9 cellular contexts compared by ENCODE assay signal in the genomic region with DNA sequence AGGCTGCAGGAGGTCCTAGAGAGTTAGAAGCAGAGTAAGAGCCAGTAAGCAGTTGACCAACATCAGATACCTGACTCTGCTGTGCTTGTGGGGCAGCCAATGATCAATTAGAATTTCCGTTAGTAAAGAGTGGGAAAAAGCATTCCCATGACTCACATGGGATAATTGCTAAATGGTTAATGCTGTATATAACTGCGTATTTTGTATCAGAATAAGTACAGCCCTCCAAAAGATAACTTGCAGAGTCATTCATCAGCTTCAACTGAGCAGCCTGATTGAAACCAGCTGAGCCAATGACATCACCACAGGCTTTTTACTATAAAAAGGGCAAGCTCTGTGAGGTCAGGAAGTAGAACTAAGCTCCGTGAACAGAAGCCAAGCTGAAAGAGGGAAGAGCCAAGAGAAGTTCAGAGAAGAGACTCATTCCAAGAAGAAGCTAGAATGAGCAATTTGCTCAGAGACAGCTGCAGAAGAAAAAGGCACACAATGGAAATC.
DNase-seq lines count a peak whose midpoint lies in the region; ATAC-seq, FAIRE-seq and TF ChIP-seq lines count a peak whose summit lies in the region.
"Had no signal": no experiment of that assay in that cellular context is flagged by ENCODE, and none has a peak within 500 bp of the region (broad histone marks: within the 10 kb centered on the region; RNA-seq: fewer than 3 reads in every experiment).

No MANE protein-coding gene starts in this region.

- peak overlapping the region; percentile 44 for H3K27ac Mint-ChIP-seq in activated CD8-positive, alpha-beta T cell treated with anti-CD3 and anti-CD28 coated beads for 36 hours
- H3K27ac Mint-ChIP-seq in CD8-positive, alpha-beta T cell = no peak overlapping the region

- H3K36me3 Mint-ChIP-seq in activated CD8-positive, alpha-beta T cell treated with anti-CD3 and anti-CD28 coated beads for 36 hours (ENCODE audit: low read depth) = no peaks in the 10 kb centered on the region
- H3K36me3 Mint-ChIP-seq in CD8-positive, alpha-beta T cell = no peaks in the 10 kb centered on the region

- H4K20me1 ChIP-seq in HepG2 (ENCODE audit: insufficient read depth, low read length) = no peaks in the 10 kb centered on the region

- no peak overlapping the region for H3K4me2 ChIP-seq in HepG2 (ENCODE audit: low read depth, low read length)

- intact Hi-C loops in right lobe of liver (cut with DNase I) (no loop called here), HepG2 (cut with micrococcal nuclease; ENCODE audit: unreplicated experiment) (no loop called here)
- intact Hi-C loops in activated CD8-positive, alpha-beta T cell treated with anti-CD3 and anti-CD28 coated beads for 36 hours (cut with micrococcal nuclease) = no loop called here
- intact Hi-C loops in CD8-positive, alpha-beta T cell (cut with DNase I, micrococcal nuclease) = no loop called here

- FAIRE-seq in HepG2 (lab: Jason Lieb, UNC) = no peak
- FAIRE-seq: bronchial epithelial cell had no signal

- peaks cover 2% of the 10 kb centered on the region for H3K79me2 ChIP-seq in HepG2 (ENCODE audit: insufficient read depth, low read length)

- TF ChIP-seq POLR2A in right lobe of liver (IDR thresholded peaks at IDR 0.05) = no peak
- TF ChIP-seq POLR2A in HepG2 (IDR thresholded peaks at IDR 0.05; ENCODE audit: insufficient read depth in 1 of 2, low read depth in 2 of 2, low read length in 2 of 2) = no peak

- in situ Hi-C loops in HepG2 (cut with HindIII; ENCODE audit: extremely low pct_ligation_motif_present, low pct_unique_long_range_greater_than_20kb) = no loop called here

- H3K4me1 ChIP-seq in right lobe of liver (no peaks in the 10 kb centered on the region), HepG2 (ENCODE audit: insufficient read depth, low read length) (peaks cover 21% of the 10 kb centered on the region)
- peaks cover 16% of the 10 kb centered on the region for H3K4me1 ChIP-seq in CD8-positive, alpha-beta T cell (ENCODE audit: insufficient read depth, low read length)

- ATAC-seq in right lobe of liver (peak; percentile 58 to 79 (median 63)), HepG2 (no peak), HG03103 (IDR thresholded peaks at IDR 0.05; ENCODE audit: low read depth, unreplicated experiment) (peak; percentile 64)
- peak; percentile 68 for ATAC-seq in activated CD8-positive, alpha-beta T cell treated with anti-CD3 and anti-CD28 coated beads for 36 hours
- ATAC-seq in CD8-positive, alpha-beta T cell = no peak

- no peaks in the 10 kb centered on the region for H3K9me3 Mint-ChIP-seq in activated CD8-positive, alpha-beta T cell treated with anti-CD3 and anti-CD28 coated beads for 36 hours
- H3K9me3 Mint-ChIP-seq in CD8-positive, alpha-beta T cell = no peaks in the 10 kb centered on the region

- DNase-seq in right lobe of liver = no peak
- DNase-seq in HepG2 (ENCODE audit: low spot score) = no peak
- peak; percentile 52 for DNase-seq in activated CD8-positive, alpha-beta T cell treated with anti-CD3 and anti-CD28 coated beads for 36 hours
- DNase-seq in kidney tubule cell (ENCODE audit: low spot score) = peak; percentile 53
- no peak for DNase-seq in CD8-positive, alpha-beta T cell
- no peak for DNase-seq in HPDE6-E6E7 (ENCODE audit: extremely low spot score)
- no peak for DNase-seq in UCSD-AML1 (lab: John Stamatoyannopoulos, UW; ENCODE audit: unreplicated experiment)

- H3K4me3 Mint-ChIP-seq in activated CD8-positive, alpha-beta T cell treated with anti-CD3 and anti-CD28 coated beads for 36 hours = peak overlapping the region; percentile 17
- H3K4me3 Mint-ChIP-seq in CD8-positive, alpha-beta T cell = no peak overlapping the region

- H3K4me3 ChIP-seq in right lobe of liver = no peak overlapping the region
- no peak overlapping the region for H3K4me3 ChIP-seq in HepG2 (replicated peaks in 1 of 3; ENCODE audit: insufficient read depth in 1 of 3, low read depth in 2 of 3, low read length in 3 of 3)
- H3K4me3 ChIP-seq in CD8-positive, alpha-beta T cell (ENCODE audit: low read depth, low read length) = no peak overlapping the region

- WGBS in right lobe of liver (ENCODE audit: insufficient coverage, low coverage, low lambda C conversion rate, missing lambda C conversion rate) = 60% methylated on average over 3 of the region's 3 CpGs
- WGBS in HepG2 (ENCODE audit: low lambda C conversion rate) = 93% methylated on average over 3 of the region's 3 CpGs

- H3K9me3 ChIP-seq in right lobe of liver (no peaks in the 10 kb centered on the region), HepG2 (ENCODE audit: low read length) (no peaks in the 10 kb centered on the region)
- H3K9me3 ChIP-seq in CD8-positive, alpha-beta T cell (ENCODE audit: low read length) = no peaks in the 10 kb centered on the region

- no peak for TF ChIP-seq RAD21 in HepG2 (CRISPR knock-in tag; IDR thresholded peaks at IDR 0.05)

- H3K36me3 ChIP-seq in right lobe of liver = no peaks in the 10 kb centered on the region
- no peaks in the 10 kb centered on the region for H3K36me3 ChIP-seq in HepG2 (replicated peaks in 1 of 2; ENCODE audit: control insufficient read depth in 1 of 2, insufficient read depth in 2 of 2, low read length in 2 of 2)
- H3K36me3 ChIP-seq in CD8-positive, alpha-beta T cell (ENCODE audit: insufficient read depth, low read length) = no peaks in the 10 kb centered on the region

- no peak for TF ChIP-seq EP300 in HepG2 (IDR thresholded peaks at IDR 0.05; ENCODE audit: low read depth in 2 of 2, low read length in 2 of 2)
- TF ChIP-seq EP300 in HepG2 (CRISPR knock-in tag; IDR thresholded peaks at IDR 0.05; ENCODE audit: borderline replicate concordance) = no peak

- H3K27me3 Mint-ChIP-seq in activated CD8-positive, alpha-beta T cell treated with anti-CD3 and anti-CD28 coated beads for 36 hours = no peaks in the 10 kb centered on the region
- no peaks in the 10 kb centered on the region for H3K27me3 Mint-ChIP-seq in CD8-positive, alpha-beta T cell (ENCODE audit: low read depth)

- no peak for TF ChIP-seq CTCF in right lobe of liver (IDR thresholded peaks at IDR 0.05)
- no peak for TF ChIP-seq CTCF in HepG2 (CRISPR knock-in tag; IDR thresholded peaks at IDR 0.05)
- no peak for TF ChIP-seq CTCF in activated CD8-positive, alpha-beta T cell treated with anti-CD3 and anti-CD28 coated beads for 36 hours (IDR thresholded peaks at IDR 0.05)
- TF ChIP-seq CTCF in CD8-positive, alpha-beta T cell (IDR thresholded peaks at IDR 0.05) = no peak

- no peaks in the 10 kb centered on the region for H3K27me3 ChIP-seq in right lobe of liver
- no peaks in the 10 kb centered on the region for H3K27me3 ChIP-seq in HepG2 (ENCODE audit: control insufficient read depth in 1 of 2, insufficient read depth in 2 of 2, low read length in 2 of 2)
- no peaks in the 10 kb centered on the region for H3K27me3 ChIP-seq in CD8-positive, alpha-beta T cell (ENCODE audit: insufficient read depth, low read length)

- peaks cover 48% of the 10 kb centered on the region for H3K4me1 Mint-ChIP-seq in activated CD8-positive, alpha-beta T cell treated with anti-CD3 and anti-CD28 coated beads for 36 hours (ENCODE audit: low read depth)
- H3K4me1 Mint-ChIP-seq in CD8-positive, alpha-beta T cell (ENCODE audit: low read depth) = peaks cover 55% of the 10 kb centered on the region

- H3K9ac ChIP-seq in HepG2 (ENCODE audit: insufficient read depth, low read depth, low read length) = no peak overlapping the region

- POLR2A ChIA-PET in HepG2 (lab: Yijun Ruan, JAX) = no interaction called here
- POLR2A ChIA-PET in activated CD8-positive, alpha-beta T cell treated with anti-CD3 and anti-CD28 coated beads for 36 hours (lab: Charles Lee) = no interaction called here
- POLR2A ChIA-PET in CD8-positive, alpha-beta T cell (lab: Charles Lee) = no interaction called here

- CTCF ChIA-PET in HepG2 (lab: Yijun Ruan, JAX; ENCODE audit: low intra/inter-chr PET ratio, low total read pairs) = no interaction called here
- CTCF ChIA-PET in activated CD8-positive, alpha-beta T cell treated with anti-CD3 and anti-CD28 coated beads for 36 hours (lab: Charles Lee) = no interaction called here
- CTCF ChIA-PET in CD8-positive, alpha-beta T cell (lab: Charles Lee) = no interaction called here

- no peak overlapping the region for H3K27ac ChIP-seq in right lobe of liver
- no peak overlapping the region for H3K27ac ChIP-seq in HepG2 (ENCODE audit: extremely low read length, insufficient read depth, low read length)
- no peak overlapping the region for H3K27ac ChIP-seq in CD8-positive, alpha-beta T cell (ENCODE audit: low read depth, low read length)

- no TSS peak for BruUV-seq in HepG2 (replicated peaks; lab: Mats Ljungman, UMichigan)

- H2AFZ ChIP-seq in HepG2 (ENCODE audit: low read length) = no peak overlapping the region

TF ChIP-seq in HepG2, 621 proteins besides CTCF, POLR2A, EP300 and RAD21 (continues in another document):
- TF ChIP-seq XRCC5 (optimal IDR thresholded peaks at IDR 0.05; ENCODE audit: low read length) (no peak), HNF4G (IDR thresholded peaks at IDR 0.05; ENCODE audit: borderline replicate concordance, low read depth, low read length) (no peak), HNF4G (CRISPR knock-in tag; IDR thresholded peaks at IDR 0.05; ENCODE audit: borderline replicate concordance, low read depth) (no peak), FIP1L1 (IDR thresholded peaks at IDR 0.05; ENCODE audit: borderline replicate concordance, insufficient read depth, low read depth, low read length) (no peak), ZNF564 (CRISPR knock-in tag; IDR thresholded peaks at IDR 0.05) (no peak), SRY (CRISPR knock-in tag; IDR thresholded peaks at IDR 0.05) (no peak)

Comparison
In these comparisons a context has a peak if more than half of its experiments do, and no peak if none do; other contexts are left out.
1. ATAC-seq: peak in right lobe of liver (4 of 4), HG03103 (single experiment) and activated CD8-positive, alpha-beta T cell treated with anti-CD3 and anti-CD28 coated beads for 36 hours (single experiment); none in HepG2 (single experiment) and CD8-positive, alpha-beta T cell (single experiment).
2. DNase-seq: peak in activated CD8-positive, alpha-beta T cell treated with anti-CD3 and anti-CD28 coated beads for 36 hours (single experiment) and kidney tubule cell (single experiment); none in right lobe of liver (0 of 3), HepG2 (single experiment), CD8-positive, alpha-beta T cell (0 of 7), HPDE6-E6E7 (single experiment) and UCSD-AML1 (single experiment).